Comparison of ENCODE assay signal across 12 cellular contexts in genomic region chr10:48336978-48337599, GRCh38. TPM values are rescaled to one million over a fixed set of nuclear protein-coding genes. Genes with fewer than 3 reads are reported as not detected.
DNase-seq lines count a peak whose midpoint lies in the region; ATAC-seq and TF ChIP-seq lines count a peak whose summit lies in the region.
"Had no signal": no experiment of that assay in that cellular context is flagged by ENCODE, and none has a peak within 500 bp of the region (broad histone marks: within the 10 kb centered on the region; RNA-seq: fewer than 3 reads in every experiment).

No MANE protein-coding gene starts in this region.

- no peaks in the 10 kb centered on the region for H3K27me3 ChIP-seq in neuronal stem cell (ENCODE audit: control insufficient read depth in 3 of 3, insufficient read depth in 3 of 3, low read depth in 1 of 3, low read length in 3 of 3)
- H3K27me3 ChIP-seq: BLaER1 treated with 17β-estradiol and CSF1 and Interleukin-3, amounts not matched to agents 10 nM and 100 nM; tibial artery had no signal

- peaks cover 41% of the 10 kb centered on the region for H3K9me3 Mint-ChIP-seq in mesothelial cell of epicardium

- H2AFZ ChIP-seq in neuronal stem cell (ENCODE audit: low read length): no peak overlapping the region

- no peak for TF ChIP-seq CTCF in mesothelial cell of epicardium (IDR thresholded peaks at IDR 0.05; ENCODE audit: unreplicated experiment)

- ATAC-seq in GM18505 (IDR thresholded peaks at IDR 0.05; ENCODE audit: unreplicated experiment) (peak; percentile 80), GM19438 (IDR thresholded peaks at IDR 0.05; ENCODE audit: low read depth, unreplicated experiment) (peak; percentile 81), HG02884 (IDR thresholded peaks at IDR 0.05; ENCODE audit: unreplicated experiment) (peak; percentile 86), HG03558 (IDR thresholded peaks at IDR 0.05; ENCODE audit: extremely low read depth, unreplicated experiment) (peak; percentile 86)
- ATAC-seq: Right ventricle myocardium inferior had no signal

- no peaks in the 10 kb centered on the region for H3K4me1 Mint-ChIP-seq in mesothelial cell of epicardium

- no peak overlapping the region for H2BK120ac ChIP-seq in neuronal stem cell (ENCODE audit: low read depth, low read length)

- peaks cover 4% of the 10 kb centered on the region for H3K79me1 ChIP-seq in neuronal stem cell (ENCODE audit: low read depth, low read length)

- H3K23ac ChIP-seq in neuronal stem cell (ENCODE audit: low read depth, low read length, poor library complexity): no peak overlapping the region

- no peak overlapping the region for H3K18ac ChIP-seq in neuronal stem cell (ENCODE audit: low read length)

- H3K4me1 ChIP-seq in neuronal stem cell (ENCODE audit: control insufficient read depth in 2 of 2, insufficient read depth in 1 of 2, low read depth in 1 of 2, low read length in 2 of 2): peaks cover 0 to 3% of the 10 kb centered on the region in 2 donors
- H3K4me1 ChIP-seq: tibial artery had no signal

- no peak for DNase-seq in mesothelial cell of epicardium (ENCODE audit: low spot score in 2 of 2, unreplicated experiment in 2 of 2)
- DNase-seq in cerebellar nuclear complex (lab: John Stamatoyannopoulos, UW): no peak
- no peak for DNase-seq in neuronal stem cell (ENCODE audit: low spot score)
- no peak for DNase-seq in NCI-H2107 (lab: John Stamatoyannopoulos, UW)
- DNase-seq: tibial artery had no signal

- no peak overlapping the region for H2BK12ac ChIP-seq in neuronal stem cell (ENCODE audit: low read length)

- H4K8ac ChIP-seq in neuronal stem cell (ENCODE audit: low read depth, low read length): no peak overlapping the region

- no peak overlapping the region for H4K91ac ChIP-seq in neuronal stem cell (ENCODE audit: low read depth, low read length, poor library complexity)

- no peak for TF ChIP-seq POLR2A in GM18505 (IDR thresholded peaks at IDR 0.05; ENCODE audit: borderline replicate concordance, extremely low read depth, insufficient read depth, insufficient read length)

- H3K36me3 ChIP-seq in neuronal stem cell (replicated peaks in 1 of 2; ENCODE audit: control insufficient read depth in 2 of 2, insufficient read depth in 2 of 2, low read length in 2 of 2): peaks cover 0 to 22% of the 10 kb centered on the region in 2 donors
- H3K36me3 ChIP-seq: tibial artery had no signal

- H3K9ac ChIP-seq in neuronal stem cell (ENCODE audit: low read depth, low read length, poor library complexity): no peak overlapping the region
- H3K9ac ChIP-seq: BLaER1 treated with 17β-estradiol and CSF1 and Interleukin-3, amounts not matched to agents 10 nM and 100 nM had no signal

- no peak overlapping the region for H2BK5ac ChIP-seq in neuronal stem cell (ENCODE audit: low read length)

- no peaks in the 10 kb centered on the region for H3K27me3 Mint-ChIP-seq in mesothelial cell of epicardium (ENCODE audit: low read depth)

- H3K27ac ChIP-seq in neuronal stem cell (replicated peaks; ENCODE audit: low read length): no peak overlapping the region
- H3K27ac ChIP-seq: BLaER1 treated with 17β-estradiol and CSF1 and Interleukin-3, amounts not matched to agents 10 nM and 100 nM; epithelial cell of prostate; tibial artery had no signal

- no peak overlapping the region for H3K4ac ChIP-seq in neuronal stem cell (ENCODE audit: low read length)

- H3K4me2 ChIP-seq in neuronal stem cell (ENCODE audit: insufficient read depth, low read length, poor library complexity, severe bottlenecking): no peak overlapping the region

- H3K14ac ChIP-seq in neuronal stem cell (ENCODE audit: low read length): no peak overlapping the region

- WGBS in neuronal stem cell (ENCODE audit: extremely low coverage in 2 of 2, insufficient read length in 2 of 2, insufficient replicate concordance in 1 of 2), 2 donors: no CpG with 5 or more reads among the region's 7 CpGs

- no peak overlapping the region for H3K4me3 ChIP-seq in neuronal stem cell (ENCODE audit: low read length in 2 of 2)
- H3K4me3 ChIP-seq: BLaER1 treated with 17β-estradiol and CSF1 and Interleukin-3, amounts not matched to agents 10 nM and 100 nM; tibial artery had no signal

- H3K27ac Mint-ChIP-seq in mesothelial cell of epicardium: no peak overlapping the region

- no peak overlapping the region for H2AK5ac ChIP-seq in neuronal stem cell (ENCODE audit: low read depth, low read length)

- peaks cover 2 to 4% of the 10 kb centered on the region in 2 donors for H3K9me3 ChIP-seq in neuronal stem cell (replicated peaks in 1 of 2; ENCODE audit: control insufficient read depth in 2 of 2, insufficient read depth in 1 of 2, low read depth in 1 of 2, low read length in 2 of 2)
- H3K9me3 ChIP-seq: tibial artery had no signal

- H3K4me3 Mint-ChIP-seq in mesothelial cell of epicardium: no peak overlapping the region

- H3K36me3 Mint-ChIP-seq in mesothelial cell of epicardium: peaks cover 55% of the 10 kb centered on the region

- H2BK15ac ChIP-seq in neuronal stem cell (ENCODE audit: low read length): no peak overlapping the region

RNA-seq across cellular contexts. Expression of gene MAPK8, which starts 30.6 kb away (rescaled TPM):
- 62.4 to 66.4 TPM (median 65.0 TPM) in 3 replicates for total RNA-seq in mesothelial cell of epicardium
- polyA plus RNA-seq in neuronal stem cell (2013, experiment 1 of 2): 48.9 TPM
- polyA plus RNA-seq in neuronal stem cell (2013, experiment 2 of 2): 49.3 TPM
